Comparison of ENCODE assay signal across 10 cellular contexts in genomic region chr6:157774153-157775135, GRCh38. TPM values are rescaled to one million over a fixed set of nuclear protein-coding genes. Genes with fewer than 3 reads are reported as not detected.
DNase-seq lines count a peak whose midpoint lies in the region; ATAC-seq and TF ChIP-seq lines count a peak whose summit lies in the region.
"Had no signal": no experiment of that assay in that cellular context is flagged by ENCODE, and none has a peak within 500 bp of the region (broad histone marks: within the 10 kb centered on the region; RNA-seq: fewer than 3 reads in every experiment).

No MANE protein-coding gene starts in this region.

- H3K27ac ChIP-seq in gastroesophageal sphincter (no peak overlapping the region), thyroid gland (no peak overlapping the region)

- H3K36me3 ChIP-seq in gastroesophageal sphincter: no peaks in the 10 kb centered on the region
- H3K36me3 ChIP-seq in thyroid gland: no peaks in the 10 kb centered on the region

- peaks cover 6 to 12% of the 10 kb centered on the region in 2 donors for H3K9me3 Mint-ChIP-seq in activated naive CD4-positive, alpha-beta T cell treated with anti-CD3 and anti-CD28 coated beads, Interleukin-2, amount 50 U/mL, for 72 hours

- TF ChIP-seq CTCF in gastroesophageal sphincter (IDR thresholded peaks at IDR 0.05): no peak
- no peak for TF ChIP-seq CTCF in thyroid gland (IDR thresholded peaks at IDR 0.05)

- H3K4me3 ChIP-seq in gastroesophageal sphincter (no peak overlapping the region), thyroid gland (replicated peaks in 1 of 3) (no peak overlapping the region)

- no peak for TF ChIP-seq EP300 in gastroesophageal sphincter (IDR thresholded peaks at IDR 0.05)

- H3K36me3 Mint-ChIP-seq in activated naive CD4-positive, alpha-beta T cell treated with anti-CD3 and anti-CD28 coated beads, Interleukin-2, amount 50 U/mL, for 72 hours: peaks cover 7 to 21% of the 10 kb centered on the region in 2 donors

- H3K27ac Mint-ChIP-seq in activated naive CD4-positive, alpha-beta T cell treated with anti-CD3 and anti-CD28 coated beads, Interleukin-2, amount 50 U/mL, for 72 hours: peak overlapping the region; percentile 29 to 81

- 69 to 80% methylated on average over 5 to 10 of the region's 17 CpGs for WGBS in gastroesophageal sphincter (ENCODE audit: low coverage in 1 of 2), 2 donors
- WGBS in thyroid gland, 2 donors: 78% methylated on average over 17 of the region's 17 CpGs

- TF ChIP-seq POLR2A in gastroesophageal sphincter (IDR thresholded peaks at IDR 0.05) (no peak), thyroid gland (IDR thresholded peaks at IDR 0.05) (no peak)

- ATAC-seq in activated naive CD4-positive, alpha-beta T cell treated with anti-CD3 and anti-CD28 coated beads, Interleukin-2, amount 50 U/mL, for 72 hours: no peak
- ATAC-seq in gastroesophageal sphincter (peak; percentile 76), GM21529 (IDR thresholded peaks at IDR 0.05; ENCODE audit: unreplicated experiment) (no peak), GM21825 (IDR thresholded peaks at IDR 0.05; ENCODE audit: unreplicated experiment) (no peak)
- ATAC-seq: activated T-cell treated with anti-CD3 and anti-CD28 coated beads, Interleukin-2, amount 50 U/mL, for 4 hours had no signal

- no peaks in the 10 kb centered on the region for H3K4me1 ChIP-seq in gastroesophageal sphincter
- peaks cover 7 to 9% of the 10 kb centered on the region in 2 donors for H3K4me1 ChIP-seq in thyroid gland

- intact Hi-C loops in thyroid gland (cut with DNase I): no loop called here

- H3K9me3 ChIP-seq in gastroesophageal sphincter: peaks cover 0 to 12% (median 0%) of the 10 kb centered on the region in 3 donors
- H3K9me3 ChIP-seq in thyroid gland: no peaks in the 10 kb centered on the region

- H3K27me3 ChIP-seq in gastroesophageal sphincter (peaks cover 27% of the 10 kb centered on the region), thyroid gland (no peaks in the 10 kb centered on the region)

- DNase-seq in activated naive CD4-positive, alpha-beta T cell treated with anti-CD3 and anti-CD28 coated beads, Interleukin-2, amount 50 U/mL, for 72 hours (ENCODE audit: low spot score in 2 of 2): no peak
- DNase-seq in activated naive CD4-positive, alpha-beta T cell treated with Interleukin-2 at 50 U/mL for 16 hours: no peak
- peak; percentile 90 for DNase-seq in NCI-H69 (lab: John Stamatoyannopoulos, UW)
- DNase-seq in thyroid gland: peak; percentile 22 to 44
- DNase-seq in NCI-H446 (lab: John Stamatoyannopoulos, UW): no peak
- DNase-seq: activated T-cell treated with anti-CD3 and anti-CD28 coated beads, Interleukin-2, amount 50 U/mL, for 4 hours; SIG-M5 had no signal

RNA-seq across cellular contexts. Expression of gene SNX9, which starts 48.6 kb away (rescaled TPM):
- total RNA-seq in activated naive CD4-positive, alpha-beta T cell treated with anti-CD3 and anti-CD28 coated beads, Interleukin-2, amount 50 U/mL, for 72 hours: 10 to 100 TPM; 27.6 to 35.0 TPM
- total RNA-seq in gastroesophageal sphincter: 100 to 1,000 TPM in 1 of 4 donors, 10 to 100 TPM in 3; 68.3 to 101 (median 85.0) TPM
- 10 to 100 TPM; 44.6 to 73.1 (median 47.2) TPM for total RNA-seq in thyroid gland

Comparison
In these comparisons a context has a peak if more than half of its experiments do, and no peak if none do; other contexts are left out.
1. DNase-seq: peak in NCI-H69 (single experiment) and thyroid gland (2 of 2); none in activated naive CD4-positive, alpha-beta T cell treated with anti-CD3 and anti-CD28 coated beads, Interleukin-2, amount 50 U/mL, for 72 hours (0 of 2), activated naive CD4-positive, alpha-beta T cell treated with Interleukin-2 at 50 U/mL for 16 hours (single experiment) and NCI-H446 (0 of 2).